Comparison of ENCODE assay signal across 1 cellular context in the genomic region with DNA sequence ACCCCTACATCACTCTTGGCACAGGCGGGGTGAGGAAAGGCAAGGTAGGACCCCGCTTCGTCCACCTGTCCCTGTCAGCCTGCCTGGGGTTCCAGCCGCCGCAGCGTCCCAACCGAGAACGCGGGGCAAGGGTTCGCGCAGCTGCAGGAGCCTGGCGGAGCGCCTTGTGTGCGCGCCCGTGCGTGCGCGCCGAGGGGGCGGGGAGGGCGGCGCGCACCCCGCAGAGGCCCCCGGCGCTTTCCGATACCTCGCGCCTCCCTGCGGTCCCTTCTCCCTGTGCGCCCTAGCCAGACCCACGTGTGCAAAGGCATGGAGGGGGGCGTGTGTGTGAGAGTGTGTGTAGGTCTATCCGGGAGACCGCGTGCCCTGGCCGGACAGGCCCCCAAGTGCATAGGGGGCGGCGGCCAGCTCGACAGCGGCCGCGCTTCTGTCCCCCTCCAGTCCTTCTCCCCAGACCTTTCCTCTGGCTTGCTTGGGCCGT.
TF ChIP-seq lines count a peak whose summit lies in the region.

No MANE protein-coding gene starts in this region.

TF ChIP-seq in HEK293, 187 proteins besides CTCF, POLR2A, EP300 and RAD21 (continued from another document and continues in another):
- TF ChIP-seq ZNF274 (IDR thresholded peaks at IDR 0.05; ENCODE audit: low read length) = no peak
- no peak for TF ChIP-seq ZNF274 (tag by site-specific recombination; IDR thresholded peaks at IDR 0.05; ENCODE audit: borderline replicate concordance)
- TF ChIP-seq KLF16 (tag by site-specific recombination; IDR thresholded peaks at IDR 0.05) = peak; percentile 75
- TF ChIP-seq, protein P1, sequence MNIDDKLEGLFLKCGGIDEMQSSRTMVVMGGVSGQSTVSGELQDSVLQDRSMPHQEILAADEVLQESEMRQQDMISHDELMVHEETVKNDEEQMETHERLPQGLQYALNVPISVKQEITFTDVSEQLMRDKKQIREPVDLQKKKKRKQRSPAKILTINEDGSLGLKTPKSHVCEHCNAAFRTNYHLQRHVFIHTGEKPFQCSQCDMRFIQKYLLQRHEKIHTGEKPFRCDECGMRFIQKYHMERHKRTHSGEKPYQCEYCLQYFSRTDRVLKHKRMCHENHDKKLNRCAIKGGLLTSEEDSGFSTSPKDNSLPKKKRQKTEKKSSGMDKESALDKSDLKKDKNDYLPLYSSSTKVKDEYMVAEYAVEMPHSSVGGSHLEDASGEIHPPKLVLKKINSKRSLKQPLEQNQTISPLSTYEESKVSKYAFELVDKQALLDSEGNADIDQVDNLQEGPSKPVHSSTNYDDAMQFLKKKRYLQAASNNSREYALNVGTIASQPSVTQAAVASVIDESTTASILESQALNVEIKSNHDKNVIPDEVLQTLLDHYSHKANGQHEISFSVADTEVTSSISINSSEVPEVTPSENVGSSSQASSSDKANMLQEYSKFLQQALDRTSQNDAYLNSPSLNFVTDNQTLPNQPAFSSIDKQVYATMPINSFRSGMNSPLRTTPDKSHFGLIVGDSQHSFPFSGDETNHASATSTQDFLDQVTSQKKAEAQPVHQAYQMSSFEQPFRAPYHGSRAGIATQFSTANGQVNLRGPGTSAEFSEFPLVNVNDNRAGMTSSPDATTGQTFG (tag by site-specific recombination; IDR thresholded peaks at IDR 0.05; ENCODE audit: borderline replicate concordance) = no peak
- TF ChIP-seq TSHZ1 (tag by site-specific recombination; IDR thresholded peaks at IDR 0.05; ENCODE audit: borderline replicate concordance) = no peak
- TF ChIP-seq, protein P2, sequence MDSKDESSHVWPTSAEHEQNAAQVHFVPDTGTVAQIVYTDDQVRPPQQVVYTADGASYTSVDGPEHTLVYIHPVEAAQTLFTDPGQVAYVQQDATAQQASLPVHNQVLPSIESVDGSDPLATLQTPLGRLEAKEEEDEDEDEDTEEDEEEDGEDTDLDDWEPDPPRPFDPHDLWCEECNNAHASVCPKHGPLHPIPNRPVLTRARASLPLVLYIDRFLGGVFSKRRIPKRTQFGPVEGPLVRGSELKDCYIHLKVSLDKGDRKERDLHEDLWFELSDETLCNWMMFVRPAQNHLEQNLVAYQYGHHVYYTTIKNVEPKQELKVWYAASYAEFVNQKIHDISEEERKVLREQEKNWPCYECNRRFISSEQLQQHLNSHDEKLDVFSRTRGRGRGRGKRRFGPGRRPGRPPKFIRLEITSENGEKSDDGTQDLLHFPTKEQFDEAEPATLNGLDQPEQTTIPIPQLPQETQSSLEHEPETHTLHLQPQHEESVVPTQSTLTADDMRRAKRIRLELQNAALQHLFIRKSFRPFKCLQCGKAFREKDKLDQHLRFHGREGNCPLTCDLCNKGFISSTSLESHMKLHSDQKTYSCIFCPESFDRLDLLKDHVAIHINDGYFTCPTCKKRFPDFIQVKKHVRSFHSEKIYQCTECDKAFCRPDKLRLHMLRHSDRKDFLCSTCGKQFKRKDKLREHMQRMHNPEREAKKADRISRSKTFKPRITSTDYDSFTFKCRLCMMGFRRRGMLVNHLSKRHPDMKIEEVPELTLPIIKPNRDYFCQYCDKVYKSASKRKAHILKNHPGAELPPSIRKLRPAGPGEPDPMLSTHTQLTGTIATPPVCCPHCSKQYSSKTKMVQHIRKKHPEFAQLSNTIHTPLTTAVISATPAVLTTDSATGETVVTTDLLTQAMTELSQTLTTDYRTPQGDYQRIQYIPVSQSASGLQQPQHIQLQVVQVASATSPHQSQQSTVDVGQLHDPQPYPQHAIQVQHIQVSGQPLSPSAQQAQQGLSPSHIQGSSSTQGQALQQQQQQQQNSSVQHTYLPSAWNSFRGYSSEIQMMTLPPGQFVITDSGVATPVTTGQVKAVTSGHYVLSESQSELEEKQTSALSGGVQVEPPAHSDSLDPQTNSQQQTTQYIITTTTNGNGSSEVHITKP (tag by site-specific recombination; IDR thresholded peaks at IDR 0.05) = peak; percentile 67
- peak; percentile 46 for TF ChIP-seq ZNF692 (tag by site-specific recombination; IDR thresholded peaks at IDR 0.05)
- no peak for TF ChIP-seq ZNF677 (tag by site-specific recombination; IDR thresholded peaks at IDR 0.05)
- no peak for TF ChIP-seq ZNF707 (tag by site-specific recombination; IDR thresholded peaks at IDR 0.05)
- TF ChIP-seq TRIM28 (IDR thresholded peaks at IDR 0.05; ENCODE audit: borderline replicate concordance, low read length) = no peak
- TF ChIP-seq, protein P3, sequence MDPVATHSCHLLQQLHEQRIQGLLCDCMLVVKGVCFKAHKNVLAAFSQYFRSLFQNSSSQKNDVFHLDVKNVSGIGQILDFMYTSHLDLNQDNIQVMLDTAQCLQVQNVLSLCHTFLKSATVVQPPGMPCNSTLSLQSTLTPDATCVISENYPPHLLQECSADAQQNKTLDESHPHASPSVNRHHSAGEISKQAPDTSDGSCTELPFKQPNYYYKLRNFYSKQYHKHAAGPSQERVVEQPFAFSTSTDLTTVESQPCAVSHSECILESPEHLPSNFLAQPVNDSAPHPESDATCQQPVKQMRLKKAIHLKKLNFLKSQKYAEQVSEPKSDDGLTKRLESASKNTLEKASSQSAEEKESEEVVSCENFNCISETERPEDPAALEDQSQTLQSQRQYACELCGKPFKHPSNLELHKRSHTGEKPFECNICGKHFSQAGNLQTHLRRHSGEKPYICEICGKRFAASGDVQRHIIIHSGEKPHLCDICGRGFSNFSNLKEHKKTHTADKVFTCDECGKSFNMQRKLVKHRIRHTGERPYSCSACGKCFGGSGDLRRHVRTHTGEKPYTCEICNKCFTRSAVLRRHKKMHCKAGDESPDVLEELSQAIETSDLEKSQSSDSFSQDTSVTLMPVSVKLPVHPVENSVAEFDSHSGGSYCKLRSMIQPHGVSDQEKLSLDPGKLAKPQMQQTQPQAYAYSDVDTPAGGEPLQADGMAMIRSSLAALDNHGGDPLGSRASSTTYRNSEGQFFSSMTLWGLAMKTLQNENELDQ (tag by site-specific recombination; IDR thresholded peaks at IDR 0.05; ENCODE audit: low read depth) = no peak
- TF ChIP-seq ZNF239 (tag by site-specific recombination; IDR thresholded peaks at IDR 0.05) = no peak
- no peak for TF ChIP-seq ZNF394 (tag by site-specific recombination; IDR thresholded peaks at IDR 0.05; ENCODE audit: borderline replicate concordance)
- TF ChIP-seq ZXDB (tag by site-specific recombination; IDR thresholded peaks at IDR 0.05) = no peak
- TF ChIP-seq ZNF549 (tag by site-specific recombination; IDR thresholded peaks at IDR 0.05) = no peak
- no peak for TF ChIP-seq ZNF114 (tag by site-specific recombination; IDR thresholded peaks at IDR 0.05)
- no peak for TF ChIP-seq ZNF426 (tag by site-specific recombination; IDR thresholded peaks at IDR 0.05)
- TF ChIP-seq ZNF654 (tag by site-specific recombination; IDR thresholded peaks at IDR 0.05; ENCODE audit: low read depth) = no peak
- peak; percentile 53 for TF ChIP-seq IKZF3 (tag by site-specific recombination; IDR thresholded peaks at IDR 0.05)
- TF ChIP-seq PRDM4 (tag by site-specific recombination; IDR thresholded peaks at IDR 0.05) = 0 out of 2 replicates have a peak, but pooled peaks have one; percentile 28
- TF ChIP-seq ZNF133 (tag by site-specific recombination; IDR thresholded peaks at IDR 0.05) = no peak
- no peak for TF ChIP-seq SP2 (tag by site-specific recombination; IDR thresholded peaks at IDR 0.05)
- TF ChIP-seq, protein P4, sequence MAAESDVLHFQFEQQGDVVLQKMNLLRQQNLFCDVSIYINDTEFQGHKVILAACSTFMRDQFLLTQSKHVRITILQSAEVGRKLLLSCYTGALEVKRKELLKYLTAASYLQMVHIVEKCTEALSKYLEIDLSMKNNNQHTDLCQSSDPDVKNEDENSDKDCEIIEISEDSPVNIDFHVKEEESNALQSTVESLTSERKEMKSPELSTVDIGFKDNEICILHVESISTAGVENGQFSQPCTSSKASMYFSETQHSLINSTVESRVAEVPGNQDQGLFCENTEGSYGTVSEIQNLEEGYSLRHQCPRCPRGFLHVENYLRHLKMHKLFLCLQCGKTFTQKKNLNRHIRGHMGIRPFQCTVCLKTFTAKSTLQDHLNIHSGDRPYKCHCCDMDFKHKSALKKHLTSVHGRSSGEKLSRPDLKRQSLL (tag by site-specific recombination; IDR thresholded peaks at IDR 0.05) = no peak
- no peak for TF ChIP-seq ZNF175 (tag by site-specific recombination; IDR thresholded peaks at IDR 0.05)
- no peak for TF ChIP-seq ZFP37 (tag by site-specific recombination; IDR thresholded peaks at IDR 0.05)
- no peak for TF ChIP-seq TCF7L2 (IDR thresholded peaks at IDR 0.05; ENCODE audit: borderline replicate concordance, low read depth, low read length)
- no peak for TF ChIP-seq ZNF776 (tag by site-specific recombination; IDR thresholded peaks at IDR 0.05; ENCODE audit: borderline replicate concordance)
- TF ChIP-seq SCRT1 (tag by site-specific recombination; IDR thresholded peaks at IDR 0.05; ENCODE audit: borderline replicate concordance) = no peak
- no peak for TF ChIP-seq PRDM6 (tag by site-specific recombination; IDR thresholded peaks at IDR 0.05)
- TF ChIP-seq GLIS2 (tag by site-specific recombination; IDR thresholded peaks at IDR 0.05) = peak; percentile 96
- no peak for TF ChIP-seq ZNF433 (tag by site-specific recombination; IDR thresholded peaks at IDR 0.05; ENCODE audit: low read depth)
- TF ChIP-seq MZF1 (tag by site-specific recombination; IDR thresholded peaks at IDR 0.05; ENCODE audit: borderline replicate concordance) = no peak
- no peak for TF ChIP-seq ZSCAN23 (tag by site-specific recombination; IDR thresholded peaks at IDR 0.05)
- TF ChIP-seq ZNF2 (tag by site-specific recombination; IDR thresholded peaks at IDR 0.05) = 0 out of 2 replicates have a peak, but pooled peaks have one; percentile 18
- no peak for TF ChIP-seq YY2 (tag by site-specific recombination; IDR thresholded peaks at IDR 0.05)
- no peak for TF ChIP-seq ZNF530 (tag by site-specific recombination; IDR thresholded peaks at IDR 0.05; ENCODE audit: low read depth)
- no peak for TF ChIP-seq GFI1B (tag by site-specific recombination; IDR thresholded peaks at IDR 0.05)
- no peak for TF ChIP-seq ZNF174 (tag by site-specific recombination; IDR thresholded peaks at IDR 0.05)
- TF ChIP-seq ZSCAN30 (tag by site-specific recombination; IDR thresholded peaks at IDR 0.05) = no peak
- peak; percentile 49; the same call in 1 of the 2 replicates for TF ChIP-seq ZBTB7A (tag by site-specific recombination; IDR thresholded peaks at IDR 0.05; ENCODE audit: low read depth)
- TF ChIP-seq WT1 (tag by site-specific recombination; IDR thresholded peaks at IDR 0.05) = no peak; the same call in 1 of the 2 replicates
- no peak for TF ChIP-seq ZNF292 (tag by site-specific recombination; IDR thresholded peaks at IDR 0.05; ENCODE audit: borderline replicate concordance, low read depth)
